ENCODE assay signal across 8 cellular contexts in the genomic region with DNA sequence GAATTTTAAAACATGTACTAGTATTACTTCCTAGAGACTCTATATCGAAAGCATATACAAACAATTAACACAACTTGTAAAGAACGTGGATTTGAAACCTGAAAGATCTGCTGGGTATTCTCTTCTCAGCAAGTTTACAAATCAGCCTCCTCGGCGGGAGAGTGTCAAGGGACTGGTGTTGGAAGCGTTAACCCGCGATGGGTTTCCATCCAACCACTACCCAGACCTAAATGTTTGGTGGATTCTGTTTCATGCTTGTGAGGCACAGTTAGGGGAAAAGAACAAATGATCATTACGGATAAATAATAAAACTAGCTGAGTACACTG. TPM values are rescaled to one million over a fixed set of nuclear protein-coding genes. Genes with fewer than 3 reads are reported as not detected.
DNase-seq lines count a peak whose midpoint lies in the region; ATAC-seq and TF ChIP-seq lines count a peak whose summit lies in the region.

No MANE protein-coding gene starts in this region.

- H3K36me3 Mint-ChIP-seq in osteocyte (ENCODE audit: unreplicated experiment), result no peaks in the 10 kb centered on the region

- no peaks in the 10 kb centered on the region for H3K27me3 ChIP-seq in HUES64 (ENCODE audit: insufficient read depth, low read length)

- WGBS in HUES64, result 22% methylated on average over 5 of the region's 8 CpGs

- peak overlapping the region; percentile 88; the same call in 1 of the 2 replicates for H3K27ac ChIP-seq in HUES64 (ENCODE audit: low read depth, low read length)

- no peak for TF ChIP-seq CTCF in osteocyte (IDR thresholded peaks at IDR 0.05)

- H3K4me3 ChIP-seq in HUES64 (ENCODE audit: low read length), result peak overlapping the region; percentile 80

- peaks cover 18% of the 10 kb centered on the region for H3K4me1 Mint-ChIP-seq in osteocyte (ENCODE audit: unreplicated experiment)

- H3K9me3 Mint-ChIP-seq in osteocyte (ENCODE audit: unreplicated experiment), result no peaks in the 10 kb centered on the region

- H3K9ac ChIP-seq in HUES64 (ENCODE audit: low read depth, low read length), result peak overlapping the region; percentile 83

- peak overlapping the region; percentile 87 for H3K4me3 Mint-ChIP-seq in osteocyte (ENCODE audit: unreplicated experiment)

- in situ Hi-C loops in G401 (cut with HindIII; ENCODE audit: low sequenced_read_pairs), result no loop called here

- peak; percentile 17 for ATAC-seq in GM21423 (IDR thresholded peaks at IDR 0.05; ENCODE audit: unreplicated experiment)

- no peaks in the 10 kb centered on the region for H3K4me1 ChIP-seq in HUES64 (ENCODE audit: insufficient read depth, low read length)

- H3K9me3 ChIP-seq in HUES64 (ENCODE audit: insufficient read depth, low read depth, low read length), result no peaks in the 10 kb centered on the region

- H3K36me3 ChIP-seq in HUES64 (ENCODE audit: insufficient read depth, low read length), result no peaks in the 10 kb centered on the region; the same call in 1 of the 2 replicates

- DNase-seq in G401 (ENCODE audit: low spot score), result peak; percentile 69
- DNase-seq in activated T-cell treated with anti-CD3 and anti-CD28 coated beads for 48 hours (ENCODE audit: low read depth), result peak; percentile 36
- DNase-seq in fibroblast of peridontal ligament (ENCODE audit: extremely low read depth), result peak; percentile 75
- peak; percentile 64 for DNase-seq in osteocyte (ENCODE audit: extremely low spot score, unreplicated experiment)
- DNase-seq in DMS114 treated with DMSO at 0.1 percent for 48 hours (lab: John Stamatoyannopoulos, UW; ENCODE audit: unreplicated experiment), result no peak
- DNase-seq in HPDE6-E6E7 (ENCODE audit: extremely low spot score), result no peak

- no peaks in the 10 kb centered on the region for H3K27me3 Mint-ChIP-seq in osteocyte (ENCODE audit: unreplicated experiment)

- peak overlapping the region; percentile 99 for H3K27ac Mint-ChIP-seq in osteocyte (ENCODE audit: unreplicated experiment)

RNA-seq across cellular contexts. Expression of a gene that starts 0.8 kb away (rescaled TPM):
- 5.3 and 6.8 TPM in 2 replicates for total RNA-seq in G401 (2014; rRNA removed; shearing (Covaris generic))
- polyA plus RNA-seq in HUES64 (2013, experiment 1 of 2), result 6.0 TPM
- polyA plus RNA-seq in HUES64 (2013, experiment 2 of 2), result 6.3 TPM
- 21.9 and 25.7 TPM in 2 replicates for total RNA-seq in osteocyte

RNA-seq across cellular contexts. Expression of a gene that starts 58.4 kb away (rescaled TPM):
- total RNA-seq in G401 (2014; rRNA removed; shearing (Covaris generic)), result 98.9 and 99.1 TPM in 2 replicates
- 91.3 TPM for polyA plus RNA-seq in HUES64 (2013, experiment 1 of 2)
- 99.4 TPM for polyA plus RNA-seq in HUES64 (2013, experiment 2 of 2)
- 176 and 179 TPM in 2 replicates for total RNA-seq in osteocyte

Comparison
In these comparisons a context has a peak if more than half of its experiments do, and no peak if none do; other contexts are left out.
1. DNase-seq: peak in G401 (single experiment), activated T-cell treated with anti-CD3 and anti-CD28 coated beads for 48 hours (single experiment), fibroblast of peridontal ligament (single experiment) and osteocyte (single experiment); none in DMS114 treated with DMSO at 0.1 percent for 48 hours (single experiment) and HPDE6-E6E7 (single experiment).